Comparison of ENCODE assay signal across 9 cellular contexts in the genomic region with DNA sequence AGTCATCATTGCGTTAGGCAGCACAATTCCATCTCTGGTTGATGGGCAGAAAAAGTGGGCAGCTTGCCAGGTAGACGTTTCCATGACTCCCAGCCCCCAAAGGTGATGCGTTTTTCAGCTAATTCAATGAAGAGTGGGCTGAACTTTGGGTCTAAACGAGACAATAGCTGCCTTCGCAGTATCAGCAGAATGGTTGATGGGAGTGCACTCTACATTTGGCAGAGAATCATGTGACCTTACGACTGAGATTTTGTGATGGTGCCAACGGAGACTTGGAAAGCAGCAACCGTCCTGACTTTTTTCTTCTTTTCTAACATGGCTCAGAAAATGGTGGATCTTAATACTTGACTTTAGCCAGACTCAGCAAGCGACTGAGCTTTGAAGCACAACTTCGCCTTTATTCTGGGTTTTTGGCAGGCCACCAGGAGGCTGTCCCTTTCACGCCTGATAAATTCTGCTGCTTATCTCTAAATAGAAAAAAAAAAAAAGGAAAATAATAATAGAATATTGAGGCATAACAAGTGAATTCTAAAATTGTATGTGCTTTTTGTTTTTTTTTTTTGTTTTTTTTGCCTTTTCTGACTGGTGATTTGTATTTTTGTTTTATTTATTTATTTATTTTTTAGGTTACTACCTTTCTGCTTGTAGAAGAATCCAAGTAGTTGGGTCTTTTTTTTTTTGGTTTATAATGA.
DNase-seq lines count a peak whose midpoint lies in the region; ATAC-seq and TF ChIP-seq lines count a peak whose summit lies in the region.
"Had no signal": no experiment of that assay in that cellular context is flagged by ENCODE, and none has a peak within 500 bp of the region (broad histone marks: within the 10 kb centered on the region; RNA-seq: fewer than 3 reads in every experiment).

No MANE protein-coding gene starts in this region.

- no peak for ATAC-seq in GM18870 (IDR thresholded peaks at IDR 0.05; ENCODE audit: unreplicated experiment)

- no peak for TF ChIP-seq POLR2A in erythroblast (IDR thresholded peaks at IDR 0.05; ENCODE audit: low read length)

- DNase-seq in AG08396 (ENCODE audit: low spot score) (peak; percentile 23), NCI-H345 treated with DMSO at 0.1 percent for 48 hours (lab: John Stamatoyannopoulos, UW; ENCODE audit: unreplicated experiment) (peak; percentile 49), erythroblast (lab: John Stamatoyannopoulos, UW) (peak; percentile 40 to 67), myocyte (ENCODE audit: low read depth) (peak; percentile 84), SIG-M5 treated with dmso at 0.1 percent for 504 hours (lab: John Stamatoyannopoulos, UW; ENCODE audit: unreplicated experiment) (no peak), SKM-1 treated with dmso at 0.1 percent for 144 hours (lab: John Stamatoyannopoulos, UW; ENCODE audit: unreplicated experiment) (no peak)
- DNase-seq in stimulated activated naive CD4-positive, alpha-beta T cell treated with Interleukin-2 at 50 U/mL for 16 hours (lab: John Stamatoyannopoulos, UW) = no peak
- DNase-seq: MM.1S had no signal

Comparison
In these comparisons a context has a peak if more than half of its experiments do, and no peak if none do; other contexts are left out.
1. DNase-seq: peak in AG08396 (single experiment), NCI-H345 treated with DMSO at 0.1 percent for 48 hours (single experiment), erythroblast (2 of 2) and myocyte (single experiment); none in SIG-M5 treated with dmso at 0.1 percent for 504 hours (single experiment), stimulated activated naive CD4-positive, alpha-beta T cell treated with Interleukin-2 at 50 U/mL for 16 hours (single experiment) and SKM-1 treated with dmso at 0.1 percent for 144 hours (single experiment).